Comparison of ENCODE assay signal across 1 cellular context in the genomic region with DNA sequence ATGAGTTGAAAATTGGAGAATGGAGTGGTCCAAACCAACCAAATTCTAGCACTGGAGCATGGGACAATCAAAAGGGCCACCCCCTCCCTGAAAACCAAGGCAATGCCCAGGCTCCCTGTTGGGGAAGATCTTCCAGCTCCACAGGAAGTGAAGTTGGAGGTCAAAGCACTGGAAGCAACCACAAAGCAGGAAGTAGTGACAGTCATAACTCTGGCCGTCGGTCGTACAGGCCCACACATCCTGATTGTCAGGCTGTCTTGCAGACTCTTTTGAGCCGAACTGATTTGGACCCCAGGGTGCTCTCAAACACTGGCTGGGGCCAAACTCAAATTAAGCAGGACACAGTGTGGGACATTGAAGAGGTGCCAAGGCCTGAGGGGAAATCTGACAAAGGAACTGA.
TF ChIP-seq lines count a peak whose summit lies in the region.

No MANE protein-coding gene starts in this region.

TF ChIP-seq in SK-N-SH, 30 proteins besides CTCF, POLR2A, EP300 and RAD21 (continued from another document):
- no peak for TF ChIP-seq ELF1 (IDR thresholded peaks at IDR 0.05)
- no peak for TF ChIP-seq RXRA (IDR thresholded peaks at IDR 0.05; ENCODE audit: borderline replicate concordance, low read depth)
- no peak for TF ChIP-seq NFIC (IDR thresholded peaks at IDR 0.05; ENCODE audit: borderline replicate concordance)
- no peak for TF ChIP-seq CHD2 (IDR thresholded peaks at IDR 0.05; ENCODE audit: low read length, partially characterized antibody)
- no peak for TF ChIP-seq POLR2AphosphoS5 (IDR thresholded peaks at IDR 0.05; ENCODE audit: low read depth, low read length)
- TF ChIP-seq YY1 (IDR thresholded peaks at IDR 0.05; ENCODE audit: low read depth) = no peak
- TF ChIP-seq, protein P1, sequence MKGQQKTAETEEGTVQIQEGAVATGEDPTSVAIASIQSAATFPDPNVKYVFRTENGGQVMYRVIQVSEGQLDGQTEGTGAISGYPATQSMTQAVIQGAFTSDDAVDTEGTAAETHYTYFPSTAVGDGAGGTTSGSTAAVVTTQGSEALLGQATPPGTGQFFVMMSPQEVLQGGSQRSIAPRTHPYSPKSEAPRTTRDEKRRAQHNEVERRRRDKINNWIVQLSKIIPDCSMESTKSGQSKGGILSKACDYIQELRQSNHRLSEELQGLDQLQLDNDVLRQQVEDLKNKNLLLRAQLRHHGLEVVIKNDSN (IDR thresholded peaks at IDR 0.05; ENCODE audit: borderline replicate concordance, low read depth) = no peak
- no peak for TF ChIP-seq GATA2 (CRISPR knock-in tag; IDR thresholded peaks at IDR 0.05)
- no peak for TF ChIP-seq TEAD4 (IDR thresholded peaks at IDR 0.05; ENCODE audit: borderline replicate concordance, insufficient read depth)
- TF ChIP-seq SMC3 (IDR thresholded peaks at IDR 0.05; ENCODE audit: low read depth, low read length) = no peak
- TF ChIP-seq, protein P2, sequence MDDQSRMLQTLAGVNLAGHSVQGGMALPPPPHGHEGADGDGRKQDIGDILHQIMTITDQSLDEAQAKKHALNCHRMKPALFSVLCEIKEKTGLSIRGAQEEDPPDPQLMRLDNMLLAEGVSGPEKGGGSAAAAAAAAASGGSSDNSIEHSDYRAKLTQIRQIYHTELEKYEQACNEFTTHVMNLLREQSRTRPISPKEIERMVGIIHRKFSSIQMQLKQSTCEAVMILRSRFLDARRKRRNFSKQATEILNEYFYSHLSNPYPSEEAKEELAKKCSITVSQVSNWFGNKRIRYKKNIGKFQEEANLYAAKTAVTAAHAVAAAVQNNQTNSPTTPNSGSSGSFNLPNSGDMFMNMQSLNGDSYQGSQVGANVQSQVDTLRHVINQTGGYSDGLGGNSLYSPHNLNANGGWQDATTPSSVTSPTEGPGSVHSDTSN (IDR thresholded peaks at IDR 0.05) = no peak
- TF ChIP-seq RFX5 (IDR thresholded peaks at IDR 0.05; ENCODE audit: low read length) = no peak
- TF ChIP-seq, protein P3, sequence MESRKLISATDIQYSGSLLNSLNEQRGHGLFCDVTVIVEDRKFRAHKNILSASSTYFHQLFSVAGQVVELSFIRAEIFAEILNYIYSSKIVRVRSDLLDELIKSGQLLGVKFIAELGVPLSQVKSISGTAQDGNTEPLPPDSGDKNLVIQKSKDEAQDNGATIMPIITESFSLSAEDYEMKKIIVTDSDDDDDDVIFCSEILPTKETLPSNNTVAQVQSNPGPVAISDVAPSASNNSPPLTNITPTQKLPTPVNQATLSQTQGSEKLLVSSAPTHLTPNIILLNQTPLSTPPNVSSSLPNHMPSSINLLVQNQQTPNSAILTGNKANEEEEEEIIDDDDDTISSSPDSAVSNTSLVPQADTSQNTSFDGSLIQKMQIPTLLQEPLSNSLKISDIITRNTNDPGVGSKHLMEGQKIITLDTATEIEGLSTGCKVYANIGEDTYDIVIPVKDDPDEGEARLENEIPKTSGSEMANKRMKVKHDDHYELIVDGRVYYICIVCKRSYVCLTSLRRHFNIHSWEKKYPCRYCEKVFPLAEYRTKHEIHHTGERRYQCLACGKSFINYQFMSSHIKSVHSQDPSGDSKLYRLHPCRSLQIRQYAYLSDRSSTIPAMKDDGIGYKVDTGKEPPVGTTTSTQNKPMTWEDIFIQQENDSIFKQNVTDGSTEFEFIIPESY (IDR thresholded peaks at IDR 0.05; ENCODE audit: borderline replicate concordance, low read depth) = no peak
- TF ChIP-seq, protein P4, sequence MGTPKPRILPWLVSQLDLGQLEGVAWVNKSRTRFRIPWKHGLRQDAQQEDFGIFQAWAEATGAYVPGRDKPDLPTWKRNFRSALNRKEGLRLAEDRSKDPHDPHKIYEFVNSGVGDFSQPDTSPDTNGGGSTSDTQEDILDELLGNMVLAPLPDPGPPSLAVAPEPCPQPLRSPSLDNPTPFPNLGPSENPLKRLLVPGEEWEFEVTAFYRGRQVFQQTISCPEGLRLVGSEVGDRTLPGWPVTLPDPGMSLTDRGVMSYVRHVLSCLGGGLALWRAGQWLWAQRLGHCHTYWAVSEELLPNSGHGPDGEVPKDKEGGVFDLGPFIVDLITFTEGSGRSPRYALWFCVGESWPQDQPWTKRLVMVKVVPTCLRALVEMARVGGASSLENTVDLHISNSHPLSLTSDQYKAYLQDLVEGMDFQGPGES (IDR thresholded peaks at IDR 0.05; ENCODE audit: low read depth, low read length) = no peak
- TF ChIP-seq NRF1 (IDR thresholded peaks at IDR 0.05; ENCODE audit: low read depth, low read length) = no peak
- TF ChIP-seq, protein P5, sequence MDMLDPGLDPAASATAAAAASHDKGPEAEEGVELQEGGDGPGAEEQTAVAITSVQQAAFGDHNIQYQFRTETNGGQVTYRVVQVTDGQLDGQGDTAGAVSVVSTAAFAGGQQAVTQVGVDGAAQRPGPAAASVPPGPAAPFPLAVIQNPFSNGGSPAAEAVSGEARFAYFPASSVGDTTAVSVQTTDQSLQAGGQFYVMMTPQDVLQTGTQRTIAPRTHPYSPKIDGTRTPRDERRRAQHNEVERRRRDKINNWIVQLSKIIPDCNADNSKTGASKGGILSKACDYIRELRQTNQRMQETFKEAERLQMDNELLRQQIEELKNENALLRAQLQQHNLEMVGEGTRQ (IDR thresholded peaks at IDR 0.05; ENCODE audit: borderline replicate concordance, low read depth, low read length) = no peak
